24 cellular contexts compared by ENCODE assay signal in genomic region chr1:88552226-88552625, GRCh38.
A peak's percentile ranks its signal among the peaks of the same experiment; 100 is the strongest.
DNase-seq lines count a peak whose midpoint lies in the region; ATAC-seq and TF ChIP-seq lines count a peak whose summit lies in the region.
"Had no signal": no experiment of that assay in that cellular context is flagged by ENCODE, and none has a peak within 500 bp of the region (broad histone marks: within the 10 kb centered on the region; RNA-seq: fewer than 3 reads in every experiment).

No MANE protein-coding gene starts in this region.

- RAD21 ChIA-PET in HCT116 (lab: Charles Lee; ENCODE audit: low non-redundant PET in 1 of 2, low total read pairs in 2 of 2, uncharacterized antibody in 2 of 2, unreplicated experiment in 2 of 2), result no interaction called here

- no peak for TF ChIP-seq POLR2A in HCT116 (IDR thresholded peaks at IDR 0.05; ENCODE audit: borderline replicate concordance, extremely low read depth, insufficient read depth, insufficient read length)

- no peaks in the 10 kb centered on the region for H3K36me3 Mint-ChIP-seq in stimulated activated effector memory CD8-positive, alpha-beta T cell treated with anti-CD3 and anti-CD28 coated beads, Interleukin-12 subunit alpha, Interleukin-12 subunit beta, amount 100 ng/mL, for 72 hours
- H3K36me3 Mint-ChIP-seq: CD4-positive, alpha-beta memory T cell; naive thymus-derived CD4-positive, alpha-beta T cell; stimulated activated naive B cell treated with anti-CD40 and anti-IgM and Interleukin-4, amounts not matched to agents 10 μg/mL and 1 μg/mL and 100 μg/mL, for 72 hours had no signal

- peak; percentile 29; the same call in 1 of the 2 replicates for TF ChIP-seq RAD21 in HCT116 (IDR thresholded peaks at IDR 0.05; ENCODE audit: low read depth)

- H3K9me2 ChIP-seq in HCT116 (ENCODE audit: insufficient read depth), result no peaks in the 10 kb centered on the region

- no peak overlapping the region for H3K4me3 Mint-ChIP-seq in stimulated activated effector memory CD8-positive, alpha-beta T cell treated with anti-CD3 and anti-CD28 coated beads, Interleukin-12 subunit alpha, Interleukin-12 subunit beta, amount 100 ng/mL, for 72 hours
- H3K4me3 Mint-ChIP-seq: activated T-cell treated with anti-CD3 and anti-CD28 coated beads, Interleukin-2, amount 50 U/mL, for 24 hours; CD4-positive, alpha-beta memory T cell; effector memory CD8-positive, alpha-beta T cell; naive thymus-derived CD4-positive, alpha-beta T cell; stimulated activated naive B cell treated with anti-CD40 and anti-IgM and Interleukin-4, amounts not matched to agents 10 μg/mL and 1 μg/mL and 100 μg/mL, for 72 hours had no signal

- no peak overlapping the region for H3K27ac Mint-ChIP-seq in stimulated activated effector memory CD8-positive, alpha-beta T cell treated with anti-CD3 and anti-CD28 coated beads, Interleukin-12 subunit alpha, Interleukin-12 subunit beta, amount 100 ng/mL, for 72 hours
- H3K27ac Mint-ChIP-seq: activated T-cell treated with anti-CD3 and anti-CD28 coated beads, Interleukin-2, amount 50 U/mL, for 24 hours; CD4-positive, alpha-beta memory T cell; effector memory CD8-positive, alpha-beta T cell; naive thymus-derived CD4-positive, alpha-beta T cell; stimulated activated naive B cell treated with anti-CD40 and anti-IgM and Interleukin-4, amounts not matched to agents 10 μg/mL and 1 μg/mL and 100 μg/mL, for 72 hours had no signal

- no peak overlapping the region for H3K9ac ChIP-seq in HCT116 (ENCODE audit: low read length)

- H3K4me2 ChIP-seq in HCT116 (ENCODE audit: low read length), result no peak overlapping the region

- no peaks in the 10 kb centered on the region for H3K4me1 Mint-ChIP-seq in stimulated activated effector memory CD8-positive, alpha-beta T cell treated with anti-CD3 and anti-CD28 coated beads, Interleukin-12 subunit alpha, Interleukin-12 subunit beta, amount 100 ng/mL, for 72 hours
- H3K4me1 Mint-ChIP-seq: CD4-positive, alpha-beta memory T cell; naive thymus-derived CD4-positive, alpha-beta T cell; stimulated activated naive B cell treated with anti-CD40 and anti-IgM and Interleukin-4, amounts not matched to agents 10 μg/mL and 1 μg/mL and 100 μg/mL, for 72 hours had no signal

- H3K79me2 ChIP-seq in HCT116 (ENCODE audit: insufficient read depth, low read length), result no peaks in the 10 kb centered on the region

- H3K9me3 Mint-ChIP-seq in stimulated activated effector memory CD8-positive, alpha-beta T cell treated with anti-CD3 and anti-CD28 coated beads, Interleukin-12 subunit alpha, Interleukin-12 subunit beta, amount 100 ng/mL, for 72 hours, result no peaks in the 10 kb centered on the region
- H3K9me3 Mint-ChIP-seq: activated T-cell treated with anti-CD3 and anti-CD28 coated beads, Interleukin-2, amount 50 U/mL, for 24 hours; CD4-positive, alpha-beta memory T cell; effector memory CD8-positive, alpha-beta T cell; stimulated activated naive B cell treated with anti-CD40 and anti-IgM and Interleukin-4, amounts not matched to agents 10 μg/mL and 1 μg/mL and 100 μg/mL, for 72 hours had no signal

- TF ChIP-seq CTCF in HCT116 (IDR thresholded peaks at IDR 0.05 in 2 of 3, conservative IDR thresholded peaks at IDR 0.05 in 1 of 3; ENCODE audit: borderline replicate concordance in 1 of 3, insufficient read depth in 1 of 3, low read depth in 2 of 3, low read length in 2 of 3) (peak in 2 of 3 experiments; percentile 17 to 38; a peak in 3 of 6 replicates), foreskin keratinocyte (conservative IDR thresholded peaks at IDR 0.05) (peak; percentile 17)

- H3K27me3 ChIP-seq in HCT116 (ENCODE audit: insufficient read depth, low read length), result no peaks in the 10 kb centered on the region
- H3K27me3 ChIP-seq in foreskin keratinocyte, result no peaks in the 10 kb centered on the region
- H3K27me3 ChIP-seq: adrenal gland had no signal

- CTCF ChIA-PET in HCT116 (lab: Charles Lee), result interaction anchor here (1.0 kb wide), 1 partner anchor 372 kb away, joined by 3 read pairs; no protein-coding TSS in a partner anchor

- H3K9me3 ChIP-seq in HCT116 (ENCODE audit: control insufficient read depth in 1 of 2, insufficient read depth in 1 of 2, low read depth in 1 of 2, low read length in 2 of 2), result no peaks in the 10 kb centered on the region
- H3K9me3 ChIP-seq: thoracic aorta had no signal

- no peaks in the 10 kb centered on the region for H4K20me1 ChIP-seq in HCT116 (ENCODE audit: insufficient read depth)

- H3K27ac ChIP-seq in HCT116 (ENCODE audit: low read depth, low read length), result no peak overlapping the region
- H3K27ac ChIP-seq in foreskin keratinocyte, result no peak overlapping the region
- H3K27ac ChIP-seq: adrenal gland, thoracic aorta had no signal

- no peak overlapping the region for H2AFZ ChIP-seq in HCT116 (ENCODE audit: low read depth, low read length, poor library complexity, severe bottlenecking)

- POLR2A ChIA-PET in HCT116 (lab: Charles Lee), result no interaction called here

- no peaks in the 10 kb centered on the region for H3K36me3 ChIP-seq in HCT116 (ENCODE audit: control insufficient read depth in 1 of 2, insufficient read depth in 2 of 2, low read length in 2 of 2)
- H3K36me3 ChIP-seq: adrenal gland, thoracic aorta had no signal

- H3K4me1 ChIP-seq in HCT116 (ENCODE audit: control insufficient read depth in 1 of 2, insufficient read depth in 2 of 2, low read length in 2 of 2) (no peaks in the 10 kb centered on the region), foreskin keratinocyte (no peaks in the 10 kb centered on the region)
- H3K4me1 ChIP-seq: adrenal gland had no signal

- ATAC-seq in HCT116 (peak; percentile 50), foreskin keratinocyte (no peak), GM19397 (IDR thresholded peaks at IDR 0.05; ENCODE audit: unreplicated experiment) (no peak), HG03039 (IDR thresholded peaks at IDR 0.05; ENCODE audit: unreplicated experiment) (no peak), GM21528 (IDR thresholded peaks at IDR 0.05; ENCODE audit: low FRiP score, unreplicated experiment) (no peak)
- no peak for ATAC-seq in stimulated activated effector memory CD8-positive, alpha-beta T cell treated with anti-CD3 and anti-CD28 coated beads, Interleukin-12 subunit alpha, Interleukin-12 subunit beta, amount 100 ng/mL, for 72 hours
- ATAC-seq: effector memory CD8-positive, alpha-beta T cell; left cardiac atrium; naive thymus-derived CD4-positive, alpha-beta T cell; stimulated activated naive B cell treated with anti-CD40 and anti-IgM and Interleukin-4, amounts not matched to agents 10 μg/mL and 1 μg/mL and 100 μg/mL, for 72 hours had no signal

- H3K4me3 ChIP-seq in HCT116 (replicated peaks in 1 of 2; ENCODE audit: low read depth in 1 of 2, low read length in 2 of 2), result no peak overlapping the region
- H3K4me3 ChIP-seq: adrenal gland, thoracic aorta had no signal

- no TSS peak for BruUV-seq in HCT116 (replicated peaks; lab: Mats Ljungman, UMichigan)

- intact Hi-C loops in HCT116 (cut with micrococcal nuclease), result no loop called here

- DNase-seq in DMS114 treated with DMSO at 0.1 percent for 48 hours (lab: John Stamatoyannopoulos, UW; ENCODE audit: unreplicated experiment) (peak; percentile 4), HCT116 (ENCODE audit: low read depth, low spot score) (peak; percentile 2), OCI-M1 (lab: John Stamatoyannopoulos, UW) (peak; percentile 46), foreskin keratinocyte (no peak)
- no peak for DNase-seq in stimulated activated effector memory CD8-positive, alpha-beta T cell treated with anti-CD3 and anti-CD28 coated beads, Interleukin-12 subunit alpha, Interleukin-12 subunit beta, amount 100 ng/mL, for 72 hours (ENCODE audit: low spot score in 2 of 2)
- DNase-seq: activated naive CD4-positive, alpha-beta T cell; activated T-cell treated with anti-CD3 and anti-CD28 coated beads, Interleukin-2, amount 50 U/mL, for 24 hours; adrenal gland; CD4-positive, alpha-beta memory T cell; effector memory CD8-positive, alpha-beta T cell; HCEC 1CT; KG1; left cardiac atrium; naive thymus-derived CD4-positive, alpha-beta T cell; NCI-H1092; NCI-H2081; SHP77; small intestine; stimulated activated CD4-positive, alpha-beta T cell treated with anti-CD3 and anti-CD28 coated beads, Interleukin-2, amount 100 ng/mL, for 24 hours; stimulated activated naive B cell treated with anti-CD40 and anti-IgM and Interleukin-4, amounts not matched to agents 10 μg/mL and 1 μg/mL and 100 μg/mL, for 72 hours had no signal

TF ChIP-seq in HCT116, 20 proteins besides CTCF, POLR2A, EP300 and RAD21:
- TF ChIP-seq SIN3A (IDR thresholded peaks at IDR 0.05; ENCODE audit: low read depth), result no peak
- no peak for TF ChIP-seq ZNF274 (IDR thresholded peaks at IDR 0.05; ENCODE audit: low read depth, low read length)
- no peak for TF ChIP-seq MAX (IDR thresholded peaks at IDR 0.05)
- no peak for TF ChIP-seq ZFX (IDR thresholded peaks at IDR 0.05)
- no peak for TF ChIP-seq ELF1 (IDR thresholded peaks at IDR 0.05; ENCODE audit: borderline replicate concordance, low read depth)

Comparison
In these comparisons a context has a peak if more than half of its experiments do, and no peak if none do; other contexts are left out.
1. DNase-seq: peak in DMS114 treated with DMSO at 0.1 percent for 48 hours (single experiment), HCT116 (single experiment) and OCI-M1 (single experiment); none in foreskin keratinocyte (0 of 2) and stimulated activated effector memory CD8-positive, alpha-beta T cell treated with anti-CD3 and anti-CD28 coated beads, Interleukin-12 subunit alpha, Interleukin-12 subunit beta, amount 100 ng/mL, for 72 hours (0 of 2).